Comparison of ENCODE assay signal across 13 cellular contexts in genomic region chr1:91891486-91891885, GRCh38. TPM values are rescaled to one million over a fixed set of nuclear protein-coding genes. Genes with fewer than 3 reads are reported as not detected.
DNase-seq lines count a peak whose midpoint lies in the region; ATAC-seq and TF ChIP-seq lines count a peak whose summit lies in the region.
"Had no signal": no experiment of that assay in that cellular context is flagged by ENCODE, and none has a peak within 500 bp of the region (broad histone marks: within the 10 kb centered on the region; RNA-seq: fewer than 3 reads in every experiment).

No MANE protein-coding gene starts in this region.

- H3K27ac Mint-ChIP-seq in nephron, result peak overlapping the region; percentile 55 to 83 (median 82)
- H3K27ac Mint-ChIP-seq: nephron progenitor cell had no signal

- no peak for ATAC-seq in GM19351 (IDR thresholded peaks at IDR 0.05; ENCODE audit: unreplicated experiment)
- ATAC-seq in HG02852 (IDR thresholded peaks at IDR 0.05; ENCODE audit: unreplicated experiment), result no peak
- no peak for ATAC-seq in GM19467 (IDR thresholded peaks at IDR 0.05; ENCODE audit: unreplicated experiment)
- ATAC-seq in HG02798 (IDR thresholded peaks at IDR 0.05; ENCODE audit: poor library complexity, unreplicated experiment), result no peak

- no peak overlapping the region for H2AFZ ChIP-seq in fibroblast of lung (ENCODE audit: low read length)
- H2AFZ ChIP-seq: PC-9 had no signal

- H3K4me1 ChIP-seq in fibroblast of lung (ENCODE audit: control insufficient read depth, extremely low read depth, insufficient read depth, low read length), result peaks cover 13% of the 10 kb centered on the region

- H3K4me1 Mint-ChIP-seq in nephron, result peaks cover 13% of the 10 kb centered on the region

- H3K4me3 ChIP-seq in fibroblast of lung (replicated peaks in 1 of 4; ENCODE audit: control extremely low read depth in 1 of 4, insufficient read depth in 1 of 4, low read depth in 3 of 4, low read length in 4 of 4), result no peak overlapping the region
- H3K4me3 ChIP-seq: PC-9 had no signal

- peaks cover 4% of the 10 kb centered on the region for H3K27me3 Mint-ChIP-seq in nephron (ENCODE audit: low read depth)

- peak; percentile 20 for DNase-seq in Ammon's horn (ENCODE audit: low spot score)
- peak; percentile 28 for DNase-seq in MV-4-11 (lab: John Stamatoyannopoulos, UW)
- DNase-seq in fibroblast of lung (ENCODE audit: low read depth in 2 of 2), result peak in 1 of 2 donors; percentile 97
- DNase-seq: Karpas-422; nephron progenitor cell; stimulated activated CD8-positive, alpha-beta memory T cell treated with anti-CD3 and anti-CD28 coated beads, Interleukin-4, amount 100 ng/mL, for 48 hours had no signal

- no peaks in the 10 kb centered on the region for H3K79me2 ChIP-seq in fibroblast of lung (ENCODE audit: control insufficient read depth, insufficient read depth, low read length)

- no peaks in the 10 kb centered on the region for H4K20me1 ChIP-seq in fibroblast of lung (ENCODE audit: control insufficient read depth, extremely low read depth, insufficient read depth, low read length)

- peak overlapping the region; percentile 55 for H3K27ac ChIP-seq in fibroblast of lung (ENCODE audit: insufficient read depth, low read length)
- H3K27ac ChIP-seq: PC-9 had no signal

- no peaks in the 10 kb centered on the region for H3K36me3 ChIP-seq in fibroblast of lung (ENCODE audit: control insufficient read depth, insufficient read depth, low read length)

- peak overlapping the region in 1 of 3 experiments; percentile 39 for H3K4me3 Mint-ChIP-seq in nephron
- H3K4me3 Mint-ChIP-seq: nephron progenitor cell had no signal

- H3K9me3 Mint-ChIP-seq in nephron, result no peaks in the 10 kb centered on the region
- H3K9me3 Mint-ChIP-seq: CD8-positive, alpha-beta memory T cell; nephron progenitor cell had no signal

- H3K4me2 ChIP-seq in fibroblast of lung (ENCODE audit: extremely low read depth, insufficient read depth, low read length), result peak overlapping the region; percentile 28
- H3K4me2 ChIP-seq: PC-9 had no signal

- no peaks in the 10 kb centered on the region for H3K36me3 Mint-ChIP-seq in nephron (ENCODE audit: low read depth)

- TF ChIP-seq CTCF in fibroblast of lung (conservative IDR thresholded peaks at IDR 0.05 in 1 of 2, IDR thresholded peaks at IDR 0.05 in 1 of 2; ENCODE audit: low read depth in 1 of 2, low read length in 2 of 2) (no peak), nephron (IDR thresholded peaks at IDR 0.05; ENCODE audit: unreplicated experiment in 3 of 3) (no peak)

- no peaks in the 10 kb centered on the region for H3K9me3 ChIP-seq in fibroblast of lung (ENCODE audit: control insufficient read depth, insufficient read depth, low read depth, low read length)

- H3K27me3 ChIP-seq in fibroblast of lung (ENCODE audit: control insufficient read depth, insufficient read depth, low read length), result no peaks in the 10 kb centered on the region

- no peak overlapping the region for H3K9ac ChIP-seq in fibroblast of lung (ENCODE audit: insufficient read depth, low read length)

RNA-seq across cellular contexts. Expression of gene TGFBR3, which starts 5.5 kb away (rescaled TPM):
- 31.6 and 98.1 TPM in 2 replicates for total RNA-seq in fibroblast of lung
- 56.8 and 68.3 TPM in 2 replicates for polyA plus RNA-seq in fibroblast of lung
- polyA plus RNA-seq in fibroblast of lung (2012), result 22.3 and 32.9 TPM in 2 replicates
- 115 and 133 TPM in 2 replicates for polyA minus RNA-seq in fibroblast of lung (ENCODE audit: low replicate concordance)

RNA-seq across cellular contexts. Expression of gene BRDT, which starts 57.7 kb away (rescaled TPM):
- total RNA-seq in fibroblast of lung, result not detected in 2 replicates
- polyA plus RNA-seq in fibroblast of lung, result not detected in 2 replicates
- not detected in 2 replicates for polyA plus RNA-seq in fibroblast of lung (2012)
- polyA minus RNA-seq in fibroblast of lung (ENCODE audit: low replicate concordance), result not detected in 2 replicates
- total RNA-seq: CD8-positive, alpha-beta memory T cell; PC-9 had no signal
- polyA plus RNA-seq: CD8-positive, alpha-beta memory T cell had no signal
